ENCODE assay signal across 10 cellular contexts in genomic region chr12:55861396-55861795, GRCh38.
"Had no signal": no experiment of that assay in that cellular context is flagged by ENCODE, and none has a peak within 500 bp of the region (broad histone marks: within the 10 kb centered on the region; RNA-seq: fewer than 3 reads in every experiment).

No MANE protein-coding gene starts in this region.

- H3K4me3 ChIP-seq: GM23338, HAP-1 had no signal

- H3K36me3 ChIP-seq: HAP-1 had no signal

- FAIRE-seq: H1, H54 had no signal

- DNase-seq: GOT3, H7, H9, HCEC 1CT, HFFc6 had no signal

- H3K4me2 ChIP-seq: GM23338 had no signal

- H2AFZ ChIP-seq: GM23338 had no signal

- ATAC-seq: GM23338, HCT116 had no signal

- H3K4me1 ChIP-seq: HAP-1 had no signal
